ENCODE assay signal across 9 cellular contexts in the genomic region with DNA sequence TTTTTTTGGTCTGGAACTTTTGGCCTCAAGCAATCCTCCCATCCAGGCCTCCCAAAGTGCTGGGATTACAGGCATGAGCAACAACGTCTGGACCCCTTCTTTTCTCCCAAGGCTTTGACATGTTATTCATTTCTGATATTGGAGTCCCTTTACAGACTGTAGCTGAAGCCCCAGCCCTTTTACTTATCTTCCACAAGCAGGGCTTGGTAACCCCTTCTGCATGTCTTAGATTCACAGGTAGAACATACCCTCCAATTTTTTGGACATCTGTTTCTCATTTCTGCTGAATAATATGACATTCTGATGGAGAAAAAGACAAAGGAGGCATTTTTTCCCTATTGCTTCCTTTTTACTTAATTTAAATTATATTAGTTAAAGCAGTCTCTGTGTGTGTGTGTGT. TPM values are rescaled to one million over a fixed set of nuclear protein-coding genes. Genes with fewer than 3 reads are reported as not detected.
"Had no signal": no experiment of that assay in that cellular context is flagged by ENCODE, and none has a peak within 500 bp of the region (broad histone marks: within the 10 kb centered on the region; RNA-seq: fewer than 3 reads in every experiment).

No MANE protein-coding gene starts in this region.

- ATAC-seq: HepG2 had no signal

- DNase-seq: IMR-90, KBM-7, KG1 had no signal

- FAIRE-seq: HepG2, HTR-8/SVneo had no signal

- H3K27ac ChIP-seq: HL-60 had no signal

RNA-seq across cellular contexts. Expression of gene RGS21, which starts 39.2 kb away (rescaled TPM):
- total RNA-seq: HepG2, HT-29, HT1080, IMR-90 had no signal
- polyA plus RNA-seq: HepG2, IgD-negative memory B cell, IMR-90 had no signal
